In the genomic region with DNA sequence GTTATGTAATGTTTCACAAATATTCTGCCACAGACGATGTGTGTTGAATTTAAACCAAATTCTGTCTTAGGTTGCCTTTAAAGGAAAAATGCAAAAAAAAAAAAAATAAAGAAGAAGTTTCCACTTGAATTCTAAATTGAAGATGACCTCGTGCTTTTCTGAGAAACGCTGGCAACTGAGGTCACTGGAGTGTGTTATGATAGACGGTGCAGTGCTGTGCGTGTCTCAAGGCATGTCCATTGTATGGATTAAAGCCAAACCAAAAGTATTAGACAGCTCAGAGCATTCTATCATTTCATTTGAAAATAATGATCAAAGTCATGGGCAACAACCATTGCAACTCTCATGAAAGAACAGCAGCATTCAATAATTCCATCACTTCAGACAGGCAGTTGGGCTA, we compare ENCODE assay signal across 15 cellular contexts.
DNase-seq lines count a peak whose midpoint lies in the region; TF ChIP-seq lines count a peak whose summit lies in the region.
"Had no signal": no experiment of that assay in that cellular context is flagged by ENCODE, and none has a peak within 500 bp of the region (broad histone marks: within the 10 kb centered on the region; RNA-seq: fewer than 3 reads in every experiment).

No MANE protein-coding gene starts in this region.

- DNase-seq in LHCN-M2 (ENCODE audit: low read depth) (peak; percentile 51), astrocyte of the cerebellum (ENCODE audit: low read depth) (peak; percentile 8), glomerular visceral epithelial cell (ENCODE audit: extremely low spot score) (peak; percentile 57), osteocyte (ENCODE audit: extremely low spot score, unreplicated experiment) (no peak), NCI-H2107 (lab: John Stamatoyannopoulos, UW) (no peak), NCI-H446 (lab: John Stamatoyannopoulos, UW) (no peak), NCI-H2196 (lab: John Stamatoyannopoulos, UW; ENCODE audit: unreplicated experiment) (no peak)
- no peak for DNase-seq in stimulated activated CD4-positive, alpha-beta T cell treated with anti-CD3 and anti-CD28 coated beads, Interleukin-4, amount 100 ng/mL, for 24 hours
- DNase-seq: 8988T; AML-193; Caco-2; CD8-positive, alpha-beta memory T cell; DND-41; GDM1 had no signal

- H3K36me3 Mint-ChIP-seq in osteocyte (ENCODE audit: unreplicated experiment) = no peaks in the 10 kb centered on the region
- H3K36me3 Mint-ChIP-seq: CD8-positive, alpha-beta memory T cell had no signal

- no peak overlapping the region for H3K4me3 Mint-ChIP-seq in osteocyte (ENCODE audit: unreplicated experiment)
- H3K4me3 Mint-ChIP-seq: CD8-positive, alpha-beta memory T cell had no signal

- H3K9me3 Mint-ChIP-seq in osteocyte (ENCODE audit: unreplicated experiment) = no peaks in the 10 kb centered on the region

- no peak overlapping the region for H3K4me3 ChIP-seq in astrocyte of the cerebellum (ENCODE audit: low read depth, low read length)
- H3K4me3 ChIP-seq: BLaER1 had no signal

- peaks cover 8% of the 10 kb centered on the region for H3K27me3 Mint-ChIP-seq in osteocyte (ENCODE audit: unreplicated experiment)

- in situ Hi-C loops in astrocyte of the cerebellum (cut with HindIII; ENCODE audit: low sequenced_read_pairs) = no loop called here

- peaks cover 4% of the 10 kb centered on the region for H3K4me1 Mint-ChIP-seq in osteocyte (ENCODE audit: unreplicated experiment)
- H3K4me1 Mint-ChIP-seq: CD8-positive, alpha-beta memory T cell had no signal

- TF ChIP-seq CTCF in astrocyte of the cerebellum (IDR thresholded peaks at IDR 0.05; ENCODE audit: low read depth, low read length, missing control alignments) (no peak), osteocyte (IDR thresholded peaks at IDR 0.05) (no peak)

- peak overlapping the region; percentile 6 for H3K27ac Mint-ChIP-seq in osteocyte (ENCODE audit: unreplicated experiment)
- H3K27ac Mint-ChIP-seq: CD8-positive, alpha-beta memory T cell had no signal

Comparison
In these comparisons a context has a peak if more than half of its experiments do, and no peak if none do; other contexts are left out.
1. DNase-seq: peak in LHCN-M2 (single experiment), astrocyte of the cerebellum (single experiment) and glomerular visceral epithelial cell (single experiment); none in osteocyte (single experiment), NCI-H2107 (single experiment), NCI-H446 (0 of 2), NCI-H2196 (single experiment) and stimulated activated CD4-positive, alpha-beta T cell treated with anti-CD3 and anti-CD28 coated beads, Interleukin-4, amount 100 ng/mL, for 24 hours (single experiment).